In genomic region chr9:35658894-35659220, GRCh38 we compare ENCODE assay signal across 1 cellular context.
A peak's percentile ranks its signal among the peaks of the same experiment; 100 is the strongest.
TF ChIP-seq lines count a peak whose summit lies in the region.

No MANE protein-coding gene starts in this region.

TF ChIP-seq in HEK293, 187 proteins besides CTCF, POLR2A, EP300 and RAD21 (continued from another document):
- TF ChIP-seq ZNF18 (tag by site-specific recombination; IDR thresholded peaks at IDR 0.05) (no peak), ZNF664 (tag by site-specific recombination; IDR thresholded peaks at IDR 0.05) (peak; percentile 61; the same call in 1 of the 2 replicates), ZXDB (tag by site-specific recombination; IDR thresholded peaks at IDR 0.05) (0 out of 2 replicates have a peak, but pooled peaks have one; percentile 3), ZNF449 (tag by site-specific recombination; IDR thresholded peaks at IDR 0.05) (no peak), PRDM10 (tag by site-specific recombination; IDR thresholded peaks at IDR 0.05) (no peak), ZNF114 (tag by site-specific recombination; IDR thresholded peaks at IDR 0.05) (no peak), ZBTB10 (tag by site-specific recombination; IDR thresholded peaks at IDR 0.05) (peak; percentile 7; the same call in 1 of the 2 replicates), ZNF146 (tag by site-specific recombination; IDR thresholded peaks at IDR 0.05) (no peak), ZNF558 (tag by site-specific recombination; IDR thresholded peaks at IDR 0.05) (no peak), ZIC2 (tag by site-specific recombination; IDR thresholded peaks at IDR 0.05) (no peak), ZFP69B (tag by site-specific recombination; IDR thresholded peaks at IDR 0.05) (0 out of 2 replicates have a peak, but pooled peaks have one; percentile 47), KLF17 (tag by site-specific recombination; IDR thresholded peaks at IDR 0.05) (no peak), ZNF571 (tag by site-specific recombination; IDR thresholded peaks at IDR 0.05) (no peak)
